In the genomic region with DNA sequence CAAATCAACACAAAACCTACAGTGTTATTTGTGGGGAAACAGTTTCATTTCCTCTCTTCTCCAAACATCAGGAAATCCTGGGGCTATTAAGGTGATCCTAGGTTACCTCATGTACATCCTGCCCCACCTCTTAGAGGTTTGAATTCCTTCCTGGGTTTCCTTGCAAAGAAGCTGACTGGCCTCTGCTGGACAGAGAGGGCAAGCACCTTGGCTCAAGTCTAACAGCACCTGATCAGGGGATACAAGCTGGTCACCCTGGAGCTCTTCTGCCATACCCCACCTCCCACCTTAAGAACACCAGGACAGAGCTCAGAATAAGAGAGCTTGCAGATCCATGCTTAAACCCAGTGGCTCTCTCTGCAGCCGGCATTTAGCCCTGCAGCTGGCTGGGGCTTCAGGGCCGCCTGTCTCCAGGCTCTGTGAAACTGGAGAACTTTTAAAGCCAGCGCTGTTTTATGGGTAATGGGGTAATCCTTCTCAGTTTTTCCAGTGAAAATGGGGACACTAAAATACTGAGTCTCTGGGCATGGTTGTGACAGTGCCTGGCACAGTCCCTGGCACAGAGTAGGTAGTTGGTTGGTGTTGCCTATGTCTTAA, we compare ENCODE assay signal across 9 cellular contexts.
DNase-seq lines count a peak whose midpoint lies in the region; ATAC-seq and TF ChIP-seq lines count a peak whose summit lies in the region.
"Had no signal": no experiment of that assay in that cellular context is flagged by ENCODE, and none has a peak within 500 bp of the region (broad histone marks: within the 10 kb centered on the region; RNA-seq: fewer than 3 reads in every experiment).

No MANE protein-coding gene starts in this region.

- H3K27ac ChIP-seq in esophagus squamous epithelium (no peak overlapping the region), neural progenitor cell (no peak overlapping the region)
- H3K27ac ChIP-seq: SK-N-MC had no signal

- H3K9me3 ChIP-seq in esophagus squamous epithelium (no peaks in the 10 kb centered on the region), neural progenitor cell (ENCODE audit: low read depth) (no peaks in the 10 kb centered on the region)

- H3K36me3 Mint-ChIP-seq in neural progenitor cell, result no peaks in the 10 kb centered on the region

- H3K4me3 ChIP-seq in esophagus squamous epithelium, result no peak overlapping the region
- H3K4me3 ChIP-seq in neural progenitor cell, result peak overlapping the region; percentile 71
- H3K4me3 ChIP-seq: SK-N-MC had no signal

- H3K27me3 Mint-ChIP-seq in neural progenitor cell (ENCODE audit: insufficient read depth, low read depth), result no peaks in the 10 kb centered on the region

- peak overlapping the region; percentile 93 for H2AFZ ChIP-seq in neural progenitor cell (replicated peaks)

- H3K4me1 ChIP-seq in esophagus squamous epithelium (peaks cover 0 to 14% (median 0%) of the 10 kb centered on the region in 3 donors), neural progenitor cell (peaks cover 41% of the 10 kb centered on the region)

- H3K9ac ChIP-seq in neural progenitor cell, result no peak overlapping the region

- peaks cover 0 to 16% (median 0%) of the 10 kb centered on the region in 4 donors for H3K27me3 ChIP-seq in esophagus squamous epithelium
- peaks cover 9% of the 10 kb centered on the region for H3K27me3 ChIP-seq in neural progenitor cell

- no peak for ATAC-seq in GM18907 (IDR thresholded peaks at IDR 0.05; ENCODE audit: unreplicated experiment)
- no peak for ATAC-seq in HG03354 (IDR thresholded peaks at IDR 0.05; ENCODE audit: poor library complexity, severe bottlenecking, unreplicated experiment)
- ATAC-seq in HG03378 (IDR thresholded peaks at IDR 0.05; ENCODE audit: unreplicated experiment), result no peak

- H3K36me3 ChIP-seq in esophagus squamous epithelium (no peaks in the 10 kb centered on the region), neural progenitor cell (no peaks in the 10 kb centered on the region)

- peak overlapping the region; percentile 95 for H3K4me2 ChIP-seq in neural progenitor cell

- H3K27ac Mint-ChIP-seq in neural progenitor cell, result peak overlapping the region; percentile 90

- peak; percentile 40 for DNase-seq in GM13977 (ENCODE audit: low spot score)
- DNase-seq in NCI-H226, result peak; percentile 23
- DNase-seq in esophagus squamous epithelium (lab: John Stamatoyannopoulos, UW), result no peak
- DNase-seq in neural progenitor cell (ENCODE audit: low spot score), result peak; percentile 68
- DNase-seq in GM10248 (ENCODE audit: extremely low spot score), result no peak

- TF ChIP-seq CTCF in GM13977 (IDR thresholded peaks at IDR 0.05; ENCODE audit: extremely low read depth, insufficient read depth, missing control alignments) (peak; percentile 12), esophagus squamous epithelium (IDR thresholded peaks at IDR 0.05) (peak in 4 of 6 experiments; percentile 17 to 68 (median 42)), neural progenitor cell (IDR thresholded peaks at IDR 0.05) (peak; percentile 64), GM10248 (IDR thresholded peaks at IDR 0.05; ENCODE audit: control extremely low read depth, extremely low read depth, low read depth, missing control alignments) (no peak)

- peaks cover 75% of the 10 kb centered on the region for H3K4me1 Mint-ChIP-seq in neural progenitor cell

- intact Hi-C loops in esophagus squamous epithelium (cut with DNase I), result no loop called here

- H4K20me1 ChIP-seq in neural progenitor cell (ENCODE audit: low read depth), result peaks cover 18% of the 10 kb centered on the region

- H3K79me2 ChIP-seq in neural progenitor cell (ENCODE audit: low read depth), result peaks cover 4% of the 10 kb centered on the region

- H3F3A ChIP-seq in neural progenitor cell (ENCODE audit: low read depth), result peaks cover 4% of the 10 kb centered on the region

- peak overlapping the region; percentile 90 for H3K4me3 Mint-ChIP-seq in neural progenitor cell

- no peak for TF ChIP-seq POLR2A in esophagus squamous epithelium (IDR thresholded peaks at IDR 0.05)

- H3K9me3 Mint-ChIP-seq in neural progenitor cell, result no peaks in the 10 kb centered on the region

- in situ Hi-C loops in GM13977 (cut with MboI; ENCODE audit: low pct_unique_long_range_greater_than_20kb, low sequenced_read_pairs, unreplicated experiment), result no loop called here

- CTCF ChIA-PET in GM10248 (lab: Yijun Ruan, JAX), result interaction anchor here (0.8 to 1.4 kb wide), 2 partner anchors 12 to 315 kb away, joined by 3 read pairs; no protein-coding TSS in a partner anchor

- WGBS in esophagus squamous epithelium, 2 donors, result 51 to 56% methylated on average over 2 to 3 of the region's 3 CpGs

- POLR2A ChIA-PET in GM10248 (lab: Yijun Ruan, JAX), result no interaction called here

Comparison
In these comparisons a context has a peak if more than half of its experiments do, and no peak if none do; other contexts are left out.
1. DNase-seq: peak in GM13977 (single experiment), NCI-H226 (single experiment) and neural progenitor cell (single experiment); none in esophagus squamous epithelium (single experiment) and GM10248 (single experiment).